ENCODE assay signal across 17 cellular contexts in genomic region chr17:55301521-55302406, GRCh38. TPM values are rescaled to one million over a fixed set of nuclear protein-coding genes. Genes with fewer than 3 reads are reported as not detected.
DNase-seq lines count a peak whose midpoint lies in the region; ATAC-seq and TF ChIP-seq lines count a peak whose summit lies in the region.
"Had no signal": no experiment of that assay in that cellular context is flagged by ENCODE, and none has a peak within 500 bp of the region (broad histone marks: within the 10 kb centered on the region; RNA-seq: fewer than 3 reads in every experiment).

No MANE protein-coding gene starts in this region.

- H3K4me1 ChIP-seq in mucosa of descending colon (ENCODE audit: low read depth) (no peaks in the 10 kb centered on the region), vagina (no peaks in the 10 kb centered on the region)

- ATAC-seq in mucosa of descending colon, result peak; percentile 7
- ATAC-seq in HG03342 (IDR thresholded peaks at IDR 0.05; ENCODE audit: unreplicated experiment), result no peak
- ATAC-seq: activated T-helper 17 cell treated with anti-CD3 and anti-CD28 coated beads, Interleukin-2, amount 50 U/mL, for 72 hours; T-cell had no signal

- no peaks in the 10 kb centered on the region for H3K4me1 Mint-ChIP-seq in mesothelial cell of epicardium
- peaks cover 9% of the 10 kb centered on the region for H3K4me1 Mint-ChIP-seq in endothelial cell (ENCODE audit: unreplicated experiment)
- H3K4me1 Mint-ChIP-seq: T-cell had no signal

- in situ Hi-C loops in G401 (cut with HindIII; ENCODE audit: low sequenced_read_pairs), result no loop called here

- intact Hi-C loops in mucosa of descending colon (cut with DNase I, micrococcal nuclease) (no loop called here), vagina (cut with DNase I) (no loop called here)

- no peak overlapping the region for H3K27ac Mint-ChIP-seq in mesothelial cell of epicardium
- H3K27ac Mint-ChIP-seq in endothelial cell (ENCODE audit: unreplicated experiment), result no peak overlapping the region
- H3K27ac Mint-ChIP-seq: activated B cell treated with CpG ODN at 0.5 μM for 24 hours; activated T-helper 17 cell treated with anti-CD3 and anti-CD28 coated beads, Interleukin-2, amount 50 U/mL, for 72 hours; T-cell had no signal

- H3K36me3 ChIP-seq in mucosa of descending colon (ENCODE audit: low read depth) (no peaks in the 10 kb centered on the region), vagina (no peaks in the 10 kb centered on the region)

- DNase-seq in G401 (ENCODE audit: low spot score) (peak; percentile 27), NCI-H774 (lab: John Stamatoyannopoulos, UW) (peak; percentile 14), erythroblast (lab: John Stamatoyannopoulos, UW) (peak; percentile 31 to 48), mucosa of descending colon (peak in 1 of 3 donors; percentile 45), vagina (ENCODE audit: extremely low spot score in 2 of 2) (no peak), mesothelial cell of epicardium (ENCODE audit: low spot score in 2 of 2, unreplicated experiment in 2 of 2) (no peak), endothelial cell (ENCODE audit: low spot score) (no peak)
- DNase-seq: activated B cell treated with CpG ODN at 0.5 μM for 24 hours; activated CD8-positive, alpha-beta memory T cell treated with anti-CD3 and anti-CD28 coated beads for 24 hours; AML-193; NCI-H2081 treated with DMSO at 0.1 percent for 48 hours; NK-92 treated with Interleukin-12 subunit alpha and Interleukin-12 subunit beta, amount 100 ng/mL, for 24 hours; stimulated activated CD4-positive, alpha-beta T cell treated with anti-CD3 and anti-CD28 coated beads, Interleukin-4, amount 100 ng/mL, for 24 hours; stimulated activated CD8-positive, alpha-beta memory T cell treated with anti-CD3 and anti-CD28 coated beads, Interleukin-4, amount 100 ng/mL, for 48 hours; T-cell had no signal

- H3K4me3 ChIP-seq in mucosa of descending colon (no peak overlapping the region), vagina (no peak overlapping the region)

- no peak for TF ChIP-seq POLR2A in erythroblast (IDR thresholded peaks at IDR 0.05; ENCODE audit: low read length)
- no peak for TF ChIP-seq POLR2A in vagina (IDR thresholded peaks at IDR 0.05)

- H3K4me3 Mint-ChIP-seq in mesothelial cell of epicardium, result no peak overlapping the region
- H3K4me3 Mint-ChIP-seq in endothelial cell (ENCODE audit: unreplicated experiment), result no peak overlapping the region
- H3K4me3 Mint-ChIP-seq: activated B cell treated with CpG ODN at 0.5 μM for 24 hours; activated T-helper 17 cell treated with anti-CD3 and anti-CD28 coated beads, Interleukin-2, amount 50 U/mL, for 72 hours; T-cell had no signal

- H3K27me3 Mint-ChIP-seq in mesothelial cell of epicardium (ENCODE audit: low read depth) (peaks cover 9% of the 10 kb centered on the region), endothelial cell (ENCODE audit: unreplicated experiment) (peaks cover 4% of the 10 kb centered on the region)
- H3K27me3 Mint-ChIP-seq: activated B cell treated with CpG ODN at 0.5 μM for 24 hours; activated T-helper 17 cell treated with anti-CD3 and anti-CD28 coated beads, Interleukin-2, amount 50 U/mL, for 72 hours had no signal

- H3K27ac ChIP-seq in vagina, result no peak overlapping the region

- TF ChIP-seq CTCF in mucosa of descending colon (IDR thresholded peaks at IDR 0.05) (no peak), vagina (IDR thresholded peaks at IDR 0.05) (no peak), mesothelial cell of epicardium (IDR thresholded peaks at IDR 0.05; ENCODE audit: unreplicated experiment) (no peak), endothelial cell (IDR thresholded peaks at IDR 0.05; ENCODE audit: unreplicated experiment) (no peak)

- no peaks in the 10 kb centered on the region for H3K9me3 ChIP-seq in mucosa of descending colon
- no peaks in the 10 kb centered on the region for H3K9me3 ChIP-seq in vagina

- no peaks in the 10 kb centered on the region for H3K9me3 Mint-ChIP-seq in mesothelial cell of epicardium
- H3K9me3 Mint-ChIP-seq in endothelial cell (ENCODE audit: unreplicated experiment), result no peaks in the 10 kb centered on the region
- H3K9me3 Mint-ChIP-seq: activated B cell treated with CpG ODN at 0.5 μM for 24 hours; activated T-helper 17 cell treated with anti-CD3 and anti-CD28 coated beads, Interleukin-2, amount 50 U/mL, for 72 hours; T-cell had no signal

- no peaks in the 10 kb centered on the region for H3K27me3 ChIP-seq in vagina

- H3K36me3 Mint-ChIP-seq in mesothelial cell of epicardium (no peaks in the 10 kb centered on the region), endothelial cell (ENCODE audit: low read depth, unreplicated experiment) (no peaks in the 10 kb centered on the region)
- H3K36me3 Mint-ChIP-seq: T-cell had no signal

RNA-seq across cellular contexts. Expression of gene HLF, which starts 37.0 kb away (rescaled TPM):
- 0.12 and 0.95 TPM in 2 replicates for total RNA-seq in G401 (2014; rRNA removed; shearing (Covaris generic))
- total RNA-seq in mucosa of descending colon (10 to 100 TPM in 1 of 3 donors, 1 to 10 TPM in 2; 1.3 to 34.9 (median 3.5) TPM), vagina (14.7 TPM), mesothelial cell of epicardium (0.93 to 1.5 TPM (median 1.3 TPM) in 3 replicates), endothelial cell (ENCODE audit: unreplicated experiment) (not detected)

Comparison
In these comparisons a context has a peak if more than half of its experiments do, and no peak if none do; other contexts are left out.
1. DNase-seq: peak in G401 (single experiment), NCI-H774 (single experiment) and erythroblast (2 of 2); none in vagina (0 of 2), mesothelial cell of epicardium (0 of 2) and endothelial cell (single experiment).